ENCODE assay signal across 30 cellular contexts in genomic region chr10:16559236-16559773, GRCh38. TPM values are rescaled to one million over a fixed set of nuclear protein-coding genes. Genes with fewer than 3 reads are reported as not detected.
"Had no signal": no experiment of that assay in that cellular context is flagged by ENCODE, and none has a peak within 500 bp of the region (broad histone marks: within the 10 kb centered on the region; RNA-seq: fewer than 3 reads in every experiment).

No MANE protein-coding gene starts in this region.

- H3K36me3 Mint-ChIP-seq: activated CD4-positive, alpha-beta memory T cell treated with anti-CD3 and anti-CD28 coated beads for 36 hours; activated naive CD4-positive, alpha-beta T cell treated with anti-CD3 and anti-CD28 coated beads, Interleukin-2, amount 50 U/mL, for 24 hours; activated naive CD8-positive, alpha-beta T cell treated with anti-CD3 and anti-CD28 coated beads for 36 hours; brain had no signal

- H3K9me3 Mint-ChIP-seq: activated CD4-positive, alpha-beta T cell treated with anti-CD3 and anti-CD28 coated beads, Interleukin-2, amount 10 ng/mL, durations not matched to agents 24 days and 14 days; activated naive CD4-positive, alpha-beta T cell treated with anti-CD3 and anti-CD28 coated beads for 36 hours; activated naive CD8-positive, alpha-beta T cell treated with anti-CD3 and anti-CD28 coated beads, Interleukin-2, amount 50 U/mL, for 24 hours; activated T-helper 1 cell treated with anti-CD3 and anti-CD28 coated beads, Interleukin-12 subunit alpha, Interleukin-12 subunit beta, Interleukin-2, Interleukin-4 antibody, amounts not matched to agents 30 ng/mL and 10 ng/mL and 1 ng/mL, durations not matched to agents 14 hours and 24 hours and 36 hours; activated T-helper 2 cell treated with anti-CD3 and anti-CD28 coated beads, Interferon-gamma antibody, Interleukin-2, Interleukin-4, amounts not matched to agents 10 μg/mL and 5 μg/mL and 100 μg/mL, durations not matched to agents 14 hours and 24 hours and 36 hours had no signal

- DNase-seq: activated CD4-positive, alpha-beta memory T cell treated with anti-CD3 and anti-CD28 coated beads for 36 hours; activated CD4-positive, alpha-beta T cell treated with anti-CD3 and anti-CD28 coated beads for 36 hours; activated CD4-positive, alpha-beta T cell treated with anti-CD3 and anti-CD28 coated beads, Interleukin-2, amount 10 ng/mL, durations not matched to agents 24 days and 14 days; activated CD4-positive, CD25-positive, alpha-beta regulatory T cell; activated CD4-positive, CD25-positive, alpha-beta regulatory T cell treated with anti-CD3 and anti-CD28 coated beads, Interleukin-2, amount 50 U/mL, for 72 hours; activated CD8-positive, alpha-beta memory T cell treated with anti-CD3 and anti-CD28 coated beads, Interleukin-2, amount 10 ng/mL, durations not matched to agents 7 days and 5 days; activated CD8-positive, alpha-beta memory T cell treated with anti-CD3 and anti-CD28 coated beads, Interleukin-2, amount 50 U/mL, for 4 hours; activated CD8-positive, alpha-beta T cell treated with anti-CD3 and anti-CD28 coated beads, Interleukin-2, amount 10 ng/mL, durations not matched to agents 7 days and 5 days; activated effector memory CD4-positive, alpha-beta T cell treated with anti-CD3 and anti-CD28 coated beads, Interleukin-2, amount 50 U/mL, for 16 hours; activated naive CD4-positive, alpha-beta T cell treated with anti-CD3 and anti-CD28 coated beads for 36 hours; activated naive CD8-positive, alpha-beta T cell treated with anti-CD3 and anti-CD28 coated beads for 36 hours; activated naive CD8-positive, alpha-beta T cell treated with anti-CD3 and anti-CD28 coated beads, Interleukin-2, amount 50 U/mL, for 24 hours; activated T-cell treated with anti-CD3 and anti-CD28 coated beads, Interleukin-2, amount 50 U/mL, for 1 hour; activated T-cell treated with anti-CD3 and anti-CD28 coated beads, Interleukin-2, amount 50 U/mL, for 48 hours; adrenal gland; central memory CD4-positive, alpha-beta T cell; cerebellar nuclear complex; colonic mucosa; effector CD8-positive, alpha-beta T cell; foreskin fibroblast; head of caudate nucleus; T-helper 2 cell had no signal

- H3K27ac Mint-ChIP-seq: activated CD4-positive, alpha-beta memory T cell treated with anti-CD3 and anti-CD28 coated beads for 36 hours; activated CD4-positive, alpha-beta T cell treated with anti-CD3 and anti-CD28 coated beads for 36 hours; activated CD4-positive, alpha-beta T cell treated with anti-CD3 and anti-CD28 coated beads, Interleukin-2, amount 10 ng/mL, durations not matched to agents 24 days and 14 days; activated CD8-positive, alpha-beta memory T cell treated with anti-CD3 and anti-CD28 coated beads, Interleukin-2, amount 10 ng/mL, durations not matched to agents 7 days and 5 days; activated CD8-positive, alpha-beta T cell treated with anti-CD3 and anti-CD28 coated beads, Interleukin-2, amount 10 ng/mL, durations not matched to agents 7 days and 5 days; activated naive CD4-positive, alpha-beta T cell treated with anti-CD3 and anti-CD28 coated beads for 36 hours; activated naive CD4-positive, alpha-beta T cell treated with anti-CD3 and anti-CD28 coated beads, Interleukin-2, amount 50 U/mL, for 24 hours; activated naive CD8-positive, alpha-beta T cell treated with anti-CD3 and anti-CD28 coated beads for 36 hours; activated naive CD8-positive, alpha-beta T cell treated with anti-CD3 and anti-CD28 coated beads, Interleukin-2, amount 50 U/mL, for 24 hours; activated T-helper 1 cell treated with anti-CD3 and anti-CD28 coated beads, Interleukin-12 subunit alpha, Interleukin-12 subunit beta, Interleukin-2, Interleukin-4 antibody, amounts not matched to agents 30 ng/mL and 10 ng/mL and 1 ng/mL, durations not matched to agents 14 hours and 24 hours and 36 hours; activated T-helper 2 cell treated with anti-CD3 and anti-CD28 coated beads, Interferon-gamma antibody, Interleukin-2, Interleukin-4, amounts not matched to agents 10 μg/mL and 5 μg/mL and 100 μg/mL, durations not matched to agents 14 hours and 24 hours and 36 hours; brain had no signal

- H3K4me3 ChIP-seq: adrenal gland, ascending aorta, breast epithelium, cardiac muscle cell, colonic mucosa had no signal

- H3K27ac ChIP-seq: adrenal gland, ascending aorta, breast epithelium, cardiac muscle cell, colonic mucosa had no signal

- H3K36me3 ChIP-seq: adrenal gland, ascending aorta, breast epithelium, cardiac muscle cell, colonic mucosa had no signal

- H3K27me3 ChIP-seq: adrenal gland, ascending aorta, breast epithelium, cardiac muscle cell, colonic mucosa had no signal

- H3K4me3 Mint-ChIP-seq: activated CD4-positive, alpha-beta memory T cell treated with anti-CD3 and anti-CD28 coated beads for 36 hours; activated CD4-positive, alpha-beta T cell treated with anti-CD3 and anti-CD28 coated beads for 36 hours; activated CD4-positive, alpha-beta T cell treated with anti-CD3 and anti-CD28 coated beads, Interleukin-2, amount 10 ng/mL, durations not matched to agents 24 days and 14 days; activated CD8-positive, alpha-beta memory T cell treated with anti-CD3 and anti-CD28 coated beads, Interleukin-2, amount 10 ng/mL, durations not matched to agents 7 days and 5 days; activated CD8-positive, alpha-beta T cell treated with anti-CD3 and anti-CD28 coated beads, Interleukin-2, amount 10 ng/mL, durations not matched to agents 7 days and 5 days; activated naive CD4-positive, alpha-beta T cell treated with anti-CD3 and anti-CD28 coated beads for 36 hours; activated naive CD4-positive, alpha-beta T cell treated with anti-CD3 and anti-CD28 coated beads, Interleukin-2, amount 50 U/mL, for 24 hours; activated naive CD8-positive, alpha-beta T cell treated with anti-CD3 and anti-CD28 coated beads for 36 hours; activated naive CD8-positive, alpha-beta T cell treated with anti-CD3 and anti-CD28 coated beads, Interleukin-2, amount 50 U/mL, for 24 hours; activated T-helper 1 cell treated with anti-CD3 and anti-CD28 coated beads, Interleukin-12 subunit alpha, Interleukin-12 subunit beta, Interleukin-2, Interleukin-4 antibody, amounts not matched to agents 30 ng/mL and 10 ng/mL and 1 ng/mL, durations not matched to agents 14 hours and 24 hours and 36 hours; brain had no signal

- H3K4me1 ChIP-seq: adrenal gland, ascending aorta, breast epithelium, colonic mucosa had no signal

- H3K4me1 Mint-ChIP-seq: activated CD4-positive, alpha-beta T cell treated with anti-CD3 and anti-CD28 coated beads for 36 hours; activated CD4-positive, alpha-beta T cell treated with anti-CD3 and anti-CD28 coated beads, Interleukin-2, amount 10 ng/mL, durations not matched to agents 24 days and 14 days; activated CD8-positive, alpha-beta memory T cell treated with anti-CD3 and anti-CD28 coated beads, Interleukin-2, amount 10 ng/mL, durations not matched to agents 7 days and 5 days; activated naive CD4-positive, alpha-beta T cell treated with anti-CD3 and anti-CD28 coated beads, Interleukin-2, amount 50 U/mL, for 24 hours; activated naive CD8-positive, alpha-beta T cell treated with anti-CD3 and anti-CD28 coated beads for 36 hours; activated naive CD8-positive, alpha-beta T cell treated with anti-CD3 and anti-CD28 coated beads, Interleukin-2, amount 50 U/mL, for 24 hours; brain had no signal

- H3K9me3 ChIP-seq: adrenal gland, colonic mucosa had no signal

RNA-seq across cellular contexts. Expression of gene C1QL3, which starts 37.6 kb away (rescaled TPM):
- total RNA-seq: activated CD4-positive, alpha-beta memory T cell treated with anti-CD3 and anti-CD28 coated beads for 36 hours; activated CD4-positive, alpha-beta T cell treated with anti-CD3 and anti-CD28 coated beads for 36 hours; activated CD4-positive, alpha-beta T cell treated with anti-CD3 and anti-CD28 coated beads, Interleukin-2, amount 10 ng/mL, durations not matched to agents 24 days and 14 days; activated CD8-positive, alpha-beta T cell treated with anti-CD3 and anti-CD28 coated beads, Interleukin-2, amount 10 ng/mL, durations not matched to agents 7 days and 5 days; activated T-helper 1 cell treated with anti-CD3 and anti-CD28 coated beads, Interleukin-12 subunit alpha, Interleukin-12 subunit beta, Interleukin-2, Interleukin-4 antibody, amounts not matched to agents 30 ng/mL and 10 ng/mL and 1 ng/mL, durations not matched to agents 14 hours and 24 hours and 36 hours; ascending aorta; breast epithelium; cardiac muscle cell; colonic mucosa; esophagus mucosa had no signal
- polyA plus RNA-seq: cardiac muscle cell had no signal
